ENCODE assay signal across 15 cellular contexts in genomic region chr17:57499648-57500049, GRCh38.
DNase-seq lines count a peak whose midpoint lies in the region; ATAC-seq, FAIRE-seq and TF ChIP-seq lines count a peak whose summit lies in the region.
"Had no signal": no experiment of that assay in that cellular context is flagged by ENCODE, and none has a peak within 500 bp of the region (broad histone marks: within the 10 kb centered on the region; RNA-seq: fewer than 3 reads in every experiment).

No MANE protein-coding gene starts in this region.

- no peaks in the 10 kb centered on the region for H3K27me3 Mint-ChIP-seq in T-helper 17 cell

- intact Hi-C loops in gastrocnemius medialis (cut with DNase I; ENCODE audit: low total_unique reads) = no loop called here

- H3K36me3 ChIP-seq in BJ (ENCODE audit: control insufficient read depth, insufficient read depth, low read length) (no peaks in the 10 kb centered on the region), H7 (replicated peaks; ENCODE audit: control insufficient read depth, insufficient read depth, low read length) (no peaks in the 10 kb centered on the region), gastrocnemius medialis (no peaks in the 10 kb centered on the region)

- H3K27ac ChIP-seq in gastrocnemius medialis = no peak overlapping the region
- H3K27ac ChIP-seq: foreskin keratinocyte, testis had no signal

- H3K9me3 ChIP-seq in T-helper 17 cell (ENCODE audit: control insufficient read depth, low read length, poor library complexity, severe bottlenecking) (no peaks in the 10 kb centered on the region), gastrocnemius medialis (no peaks in the 10 kb centered on the region)
- H3K9me3 ChIP-seq: testis had no signal

- peak overlapping the region; percentile 63 for H3K27ac Mint-ChIP-seq in T-helper 17 cell

- CTCF ChIA-PET in BJ (lab: Yijun Ruan, JAX) = interaction anchor here (0.6 to 0.9 kb wide), 4 partner anchors 10 to 148 kb away, joined by 3 to 4 read pairs (median 3); no protein-coding TSS in a partner anchor

- H3K4me1 Mint-ChIP-seq in T-helper 17 cell = peaks cover 40% of the 10 kb centered on the region

- ATAC-seq in T-helper 17 cell (no peak), gastrocnemius medialis (no peak)
- ATAC-seq: foreskin keratinocyte, GM12878 had no signal

- no peak for FAIRE-seq in D721Med (lab: Jason Lieb, UNC)
- FAIRE-seq: GM12878, H54, keratinocyte had no signal

- peaks cover 33 to 38% of the 10 kb centered on the region in 2 donors for H3K4me1 ChIP-seq in gastrocnemius medialis
- H3K4me1 ChIP-seq: foreskin keratinocyte had no signal

- in situ Hi-C loops in gastrocnemius medialis (cut with MboI; ENCODE audit: low sequenced_read_pairs in 4 of 4) = no loop called here

- peaks cover 5% of the 10 kb centered on the region for H3K36me3 Mint-ChIP-seq in T-helper 17 cell (ENCODE audit: low read depth)

- H3K4me3 ChIP-seq in BJ (ENCODE audit: low read depth, low read length) (no peak overlapping the region), H7 (ENCODE audit: insufficient read depth, low read depth, low read length) (no peak overlapping the region), gastrocnemius medialis (no peak overlapping the region)
- H3K4me3 ChIP-seq: GM12878, testis had no signal

- TF ChIP-seq CTCF in BJ (IDR thresholded peaks at IDR 0.05; ENCODE audit: insufficient read depth, low read depth, low read length) = 0 out of 2 replicates have a peak, but pooled peaks have one; percentile 14
- TF ChIP-seq CTCF in D721Med (IDR thresholded peaks at IDR 0.05; ENCODE audit: insufficient read depth, missing control alignments) = no peak
- TF ChIP-seq CTCF in gastrocnemius medialis (IDR thresholded peaks at IDR 0.05 in 4 of 5, conservative IDR thresholded peaks at IDR 0.05 in 1 of 5) = no peak

- H3K4me3 Mint-ChIP-seq in T-helper 17 cell = no peak overlapping the region

- H3K27me3 ChIP-seq in BJ (ENCODE audit: control insufficient read depth, insufficient read depth, low read length) = no peaks in the 10 kb centered on the region
- no peaks in the 10 kb centered on the region for H3K27me3 ChIP-seq in H7 (ENCODE audit: control insufficient read depth, insufficient read depth, low read length)
- H3K27me3 ChIP-seq in gastrocnemius medialis = no peaks in the 10 kb centered on the region
- H3K27me3 ChIP-seq: foreskin keratinocyte, testis had no signal

- TF ChIP-seq POLR2A in gastrocnemius medialis (IDR thresholded peaks at IDR 0.05) = no peak

- DNase-seq in BJ (ENCODE audit: low read depth) (no peak), H7 (peak; percentile 51), T-helper 17 cell (no peak), left kidney (ENCODE audit: low read depth, low spot score) (peak; percentile 42), NCI-H1105 (lab: John Stamatoyannopoulos, UW) (no peak), D721Med (ENCODE audit: insufficient read length, low spot score) (no peak), nucleus accumbens (lab: John Stamatoyannopoulos, UW) (no peak), gastrocnemius medialis (no peak)
- DNase-seq: foreskin keratinocyte, NCI-H1436 treated with DMSO at 0.1 percent for 48 hours, NCI-H774, testis had no signal

- POLR2A ChIA-PET in BJ (lab: Charles Lee) = no interaction called here

Comparison
In these comparisons a context has a peak if more than half of its experiments do, and no peak if none do; other contexts are left out.
1. DNase-seq: peak in H7 (single experiment) and left kidney (single experiment); none in BJ (single experiment), T-helper 17 cell (0 of 3), NCI-H1105 (single experiment), D721Med (single experiment), nucleus accumbens (0 of 56) and gastrocnemius medialis (0 of 2).